ENCODE assay signal across 17 cellular contexts in the genomic region with DNA sequence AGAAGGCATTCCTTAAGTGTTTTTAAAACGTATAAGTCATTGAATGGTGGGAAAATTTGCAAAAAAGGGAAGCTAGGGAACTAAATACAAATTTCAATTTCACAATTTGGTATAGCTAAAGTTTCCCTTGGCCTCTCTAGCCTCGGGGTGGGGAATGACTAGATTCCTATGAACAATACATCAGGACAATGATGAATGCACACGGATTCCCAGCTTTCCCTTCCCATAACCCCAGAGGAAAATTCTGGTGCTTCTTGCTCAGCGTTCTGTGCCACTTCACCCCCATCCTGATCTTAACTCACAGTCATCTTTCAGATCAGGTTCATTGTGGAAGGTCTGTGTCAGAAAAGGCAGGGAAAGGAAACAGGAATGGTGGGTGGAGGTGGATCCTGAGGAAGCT.
"Had no signal": no experiment of that assay in that cellular context is flagged by ENCODE, and none has a peak within 500 bp of the region (broad histone marks: within the 10 kb centered on the region; RNA-seq: fewer than 3 reads in every experiment).

No MANE protein-coding gene starts in this region.

- H3K4me3 ChIP-seq: body of pancreas, coronary artery, psoas muscle, suprapubic skin, upper lobe of left lung had no signal

- H3K9me3 ChIP-seq: body of pancreas, psoas muscle, suprapubic skin, upper lobe of left lung had no signal

- H3K27me3 ChIP-seq: body of pancreas, suprapubic skin, upper lobe of left lung had no signal

- H3K27me3 Mint-ChIP-seq: activated naive CD8-positive, alpha-beta T cell treated with anti-CD3 and anti-CD28 coated beads for 36 hours; T-helper 17 cell had no signal

- H3K36me3 ChIP-seq: suprapubic skin, upper lobe of left lung had no signal

- H3K36me3 Mint-ChIP-seq: activated naive CD8-positive, alpha-beta T cell treated with anti-CD3 and anti-CD28 coated beads for 36 hours had no signal

- ATAC-seq: body of pancreas, psoas muscle, sciatic nerve, T-helper 17 cell had no signal

- DNase-seq: activated B cell treated with CpG ODN at 0.5 μM for 24 hours; activated CD4-positive, alpha-beta T cell treated with anti-CD3 and anti-CD28 coated beads, Interleukin-2, amount 10 ng/mL, durations not matched to agents 7 days and 5 days; activated CD8-positive, alpha-beta memory T cell treated with anti-CD3 and anti-CD28 coated beads for 24 hours; activated naive CD8-positive, alpha-beta T cell treated with anti-CD3 and anti-CD28 coated beads for 36 hours; amygdala; body of pancreas; central memory CD4-positive, alpha-beta T cell; effector CD8-positive, alpha-beta T cell; psoas muscle; T-helper 17 cell; upper lobe of left lung had no signal

- H3K27ac Mint-ChIP-seq: activated B cell treated with CpG ODN at 0.5 μM for 24 hours; activated CD4-positive, alpha-beta T cell treated with anti-CD3 and anti-CD28 coated beads, Interleukin-2, amount 10 ng/mL, durations not matched to agents 7 days and 5 days; activated naive CD8-positive, alpha-beta T cell treated with anti-CD3 and anti-CD28 coated beads for 36 hours; activated T-helper 1 cell treated with anti-CD3 and anti-CD28 coated beads, Interleukin-12 subunit alpha, Interleukin-12 subunit beta, Interleukin-2, Interleukin-4 antibody, amounts not matched to agents 30 ng/mL and 10 ng/mL and 1 ng/mL, durations not matched to agents 14 hours and 24 hours and 36 hours; nephron; stimulated activated naive CD8-positive, alpha-beta T cell treated with anti-CD3 and anti-CD28 coated beads, Interleukin-15, Interleukin-2, amounts not matched to agents 100 ng/mL and 50 ng/mL, for 24 hours; T-helper 17 cell had no signal

- H3K9me3 Mint-ChIP-seq: activated B cell treated with CpG ODN at 0.5 μM for 24 hours; activated CD4-positive, alpha-beta T cell treated with anti-CD3 and anti-CD28 coated beads, Interleukin-2, amount 10 ng/mL, durations not matched to agents 7 days and 5 days; activated naive CD8-positive, alpha-beta T cell treated with anti-CD3 and anti-CD28 coated beads for 36 hours; activated T-helper 1 cell treated with anti-CD3 and anti-CD28 coated beads, Interleukin-12 subunit alpha, Interleukin-12 subunit beta, Interleukin-2, Interleukin-4 antibody, amounts not matched to agents 30 ng/mL and 10 ng/mL and 1 ng/mL, durations not matched to agents 14 hours and 24 hours and 36 hours; nephron; stimulated activated naive CD8-positive, alpha-beta T cell treated with anti-CD3 and anti-CD28 coated beads, Interleukin-15, Interleukin-2, amounts not matched to agents 100 ng/mL and 50 ng/mL, for 24 hours had no signal

- H3K4me3 Mint-ChIP-seq: activated B cell treated with CpG ODN at 0.5 μM for 24 hours; activated CD4-positive, alpha-beta T cell treated with anti-CD3 and anti-CD28 coated beads, Interleukin-2, amount 10 ng/mL, durations not matched to agents 7 days and 5 days; activated naive CD8-positive, alpha-beta T cell treated with anti-CD3 and anti-CD28 coated beads for 36 hours; activated T-helper 1 cell treated with anti-CD3 and anti-CD28 coated beads, Interleukin-12 subunit alpha, Interleukin-12 subunit beta, Interleukin-2, Interleukin-4 antibody, amounts not matched to agents 30 ng/mL and 10 ng/mL and 1 ng/mL, durations not matched to agents 14 hours and 24 hours and 36 hours; nephron; stimulated activated naive CD8-positive, alpha-beta T cell treated with anti-CD3 and anti-CD28 coated beads, Interleukin-15, Interleukin-2, amounts not matched to agents 100 ng/mL and 50 ng/mL, for 24 hours; T-helper 17 cell had no signal
